26 cellular contexts compared by ENCODE assay signal in genomic region chr3:105130911-105131310, GRCh38.
"Had no signal": no experiment of that assay in that cellular context is flagged by ENCODE, and none has a peak within 500 bp of the region (broad histone marks: within the 10 kb centered on the region; RNA-seq: fewer than 3 reads in every experiment).

No MANE protein-coding gene starts in this region.

- H3K4me3 ChIP-seq: neural progenitor cell, ovary, psoas muscle, skin epidermis, smooth muscle cell, spleen, suprapubic skin, testis, tibial artery, transverse colon, upper lobe of right lung, uterus had no signal

- H3K4me1 ChIP-seq: neural progenitor cell, parathyroid adenoma, psoas muscle, spleen, suprapubic skin, testis, tibial artery, transverse colon, upper lobe of right lung, uterus had no signal

- H3K36me3 ChIP-seq: neural progenitor cell, ovary, spleen, suprapubic skin, tibial artery, transverse colon, upper lobe of right lung, uterus had no signal

- H3K9me3 ChIP-seq: ovary, testis had no signal

- DNase-seq: naive thymus-derived CD4-positive, alpha-beta T cell; natural killer cell; occipital lobe; ovary; posterior cingulate gyrus; psoas muscle; right cardiac atrium; spleen; stimulated activated CD4-positive, alpha-beta T cell treated with anti-CD3 and anti-CD28 coated beads, Interleukin-12 subunit alpha, Interleukin-12 subunit beta, amount 100 ng/mL, for 4 hours; stimulated activated CD4-positive, alpha-beta T cell treated with anti-CD3 and anti-CD28 coated beads, Interleukin-2, amount 100 ng/mL, for 24 hours; stimulated activated CD4-positive, alpha-beta T cell treated with anti-CD3 and anti-CD28 coated beads, Interleukin-2, amount 100 ng/mL, for 48 hours; stimulated activated CD4-positive, alpha-beta T cell treated with anti-CD3 and anti-CD28 coated beads, Interleukin-4, amount 100 ng/mL, for 24 hours; stimulated activated naive CD4-positive, alpha-beta T cell; stimulated activated naive CD8-positive, alpha-beta T cell treated with anti-CD3 and anti-CD28 coated beads, Interleukin-15, amount 100 ng/mL, for 72 hours; stimulated activated naive CD8-positive, alpha-beta T cell treated with anti-CD3 and anti-CD28 coated beads, Interleukin-15, Interleukin-2, amounts not matched to agents 100 U/mL and 50 U/mL, for 24 hours; substantia nigra; testis; tibial artery; transverse colon; upper lobe of right lung; uterus had no signal

- H3K27ac ChIP-seq: neural progenitor cell, ovary, parathyroid adenoma, psoas muscle, skin epidermis, spleen, suprapubic skin, testis, tibial artery, transverse colon, upper lobe of right lung, uterus had no signal
